28 cellular contexts compared by ENCODE assay signal in genomic region chr4:32094987-32095386, GRCh38.
"Had no signal": no experiment of that assay in that cellular context is flagged by ENCODE, and none has a peak within 500 bp of the region (broad histone marks: within the 10 kb centered on the region; RNA-seq: fewer than 3 reads in every experiment).

No MANE protein-coding gene starts in this region.

- H3K27ac Mint-ChIP-seq: natural killer cell; nephron; neural progenitor cell; progenitor cell of endocrine pancreas; stimulated activated effector memory CD8-positive, alpha-beta T cell treated with anti-CD3 and anti-CD28 coated beads, Interleukin-12 subunit alpha, Interleukin-12 subunit beta, amount 100 ng/mL, for 72 hours; stimulated activated naive B cell treated with anti-CD40 and anti-IgM and Interleukin-4, amounts not matched to agents 10 μg/mL and 1 μg/mL and 100 μg/mL, for 72 hours; stimulated activated naive CD8-positive, alpha-beta T cell treated with anti-CD3 and anti-CD28 coated beads, Interleukin-15, Interleukin-2, amounts not matched to agents 100 ng/mL and 50 ng/mL, for 24 hours had no signal

- H3K4me1 ChIP-seq: neural progenitor cell, parathyroid adenoma, psoas muscle, stomach, thyroid gland, tibial nerve, upper lobe of left lung, vagina had no signal

- H3K36me3 Mint-ChIP-seq: neural progenitor cell; stimulated activated effector memory CD8-positive, alpha-beta T cell treated with anti-CD3 and anti-CD28 coated beads, Interleukin-12 subunit alpha, Interleukin-12 subunit beta, amount 100 ng/mL, for 72 hours; stimulated activated naive B cell treated with anti-CD40 and anti-IgM and Interleukin-4, amounts not matched to agents 10 μg/mL and 1 μg/mL and 100 μg/mL, for 72 hours had no signal

- H3K9me3 ChIP-seq: ovary, psoas muscle, thoracic aorta, thyroid gland, vagina had no signal

- H3K4me2 ChIP-seq: neural progenitor cell had no signal

- H3K4me3 ChIP-seq: neural progenitor cell, ovary, psoas muscle, skin epidermis, stomach, thoracic aorta, thyroid gland, tibial nerve, upper lobe of left lung, vagina had no signal

- H3K36me3 ChIP-seq: neural progenitor cell, ovary, stomach, thoracic aorta, thyroid gland, tibial nerve, upper lobe of left lung, vagina had no signal

- H3K79me2 ChIP-seq: parathyroid adenoma had no signal

- DNase-seq: natural killer cell; occipital lobe; ovary; posterior cingulate gyrus; psoas muscle; right cardiac atrium; stimulated activated CD4-positive, alpha-beta T cell treated with anti-CD3 and anti-CD28 coated beads, Interleukin-15, amount 100 ng/mL, for 24 hours; stimulated activated CD4-positive, alpha-beta T cell treated with anti-CD3 and anti-CD28 coated beads, Interleukin-2, amount 100 ng/mL, for 24 hours; stimulated activated CD4-positive, alpha-beta T cell treated with anti-CD3 and anti-CD28 coated beads, Interleukin-2, amount 100 ng/mL, for 48 hours; stimulated activated CD4-positive, alpha-beta T cell treated with anti-CD3 and anti-CD28 coated beads, Interleukin-4, amount 100 ng/mL, for 24 hours; stimulated activated naive B cell treated with anti-CD40 and anti-IgM and Interleukin-4, amounts not matched to agents 10 μg/mL and 1 μg/mL and 100 μg/mL, for 72 hours; stimulated activated naive CD4-positive, alpha-beta T cell treated with Interleukin-2 at 50 U/mL for 16 hours; stomach; thyroid gland; trophoblast cell; upper lobe of left lung had no signal

- H2AFZ ChIP-seq: neural progenitor cell, parathyroid adenoma had no signal

- H3K27ac ChIP-seq: neural progenitor cell, ovary, parathyroid adenoma, psoas muscle, skin epidermis, stomach, thoracic aorta, thyroid gland, tibial nerve, upper lobe of left lung, vagina had no signal

- ATAC-seq: natural killer cell; psoas muscle; right cardiac atrium; sciatic nerve; stimulated activated effector memory CD8-positive, alpha-beta T cell treated with anti-CD3 and anti-CD28 coated beads, Interleukin-12 subunit alpha, Interleukin-12 subunit beta, amount 100 ng/mL, for 72 hours; stimulated activated naive B cell treated with anti-CD40 and anti-IgM and Interleukin-4, amounts not matched to agents 10 μg/mL and 1 μg/mL and 100 μg/mL, for 72 hours had no signal

- FAIRE-seq: urothelium cell line had no signal

- H3K27me3 Mint-ChIP-seq: progenitor cell of endocrine pancreas; stimulated activated naive B cell treated with anti-CD40 and anti-IgM and Interleukin-4, amounts not matched to agents 10 μg/mL and 1 μg/mL and 100 μg/mL, for 72 hours; stimulated activated naive CD8-positive, alpha-beta T cell treated with anti-CD3 and anti-CD28 coated beads, Interleukin-15, Interleukin-2, amounts not matched to agents 100 ng/mL and 50 ng/mL, for 24 hours had no signal

- H3K27me3 ChIP-seq: neural progenitor cell, ovary, stomach, thyroid gland, tibial nerve, upper lobe of left lung, vagina had no signal

- H3K4me1 Mint-ChIP-seq: natural killer cell; nephron; neural progenitor cell; stimulated activated effector memory CD8-positive, alpha-beta T cell treated with anti-CD3 and anti-CD28 coated beads, Interleukin-12 subunit alpha, Interleukin-12 subunit beta, amount 100 ng/mL, for 72 hours; stimulated activated naive B cell treated with anti-CD40 and anti-IgM and Interleukin-4, amounts not matched to agents 10 μg/mL and 1 μg/mL and 100 μg/mL, for 72 hours had no signal

- H3K9ac ChIP-seq: neural progenitor cell, parathyroid adenoma had no signal

- H3K9me3 Mint-ChIP-seq: neural progenitor cell had no signal

- H3K4me3 Mint-ChIP-seq: natural killer cell; nephron; neural progenitor cell; stimulated activated effector memory CD8-positive, alpha-beta T cell treated with anti-CD3 and anti-CD28 coated beads, Interleukin-12 subunit alpha, Interleukin-12 subunit beta, amount 100 ng/mL, for 72 hours; stimulated activated naive B cell treated with anti-CD40 and anti-IgM and Interleukin-4, amounts not matched to agents 10 μg/mL and 1 μg/mL and 100 μg/mL, for 72 hours; stimulated activated naive CD8-positive, alpha-beta T cell treated with anti-CD3 and anti-CD28 coated beads, Interleukin-15, Interleukin-2, amounts not matched to agents 100 ng/mL and 50 ng/mL, for 24 hours had no signal
